8 cellular contexts compared by ENCODE assay signal in genomic region chr1:85307987-85308836, GRCh38. TPM values are rescaled to one million over a fixed set of nuclear protein-coding genes. Genes with fewer than 3 reads are reported as not detected.
DNase-seq lines count a peak whose midpoint lies in the region; ATAC-seq, FAIRE-seq and TF ChIP-seq lines count a peak whose summit lies in the region.

No MANE protein-coding gene starts in this region.

- peaks cover 5% of the 10 kb centered on the region for H3K36me3 Mint-ChIP-seq in Caco-2 (ENCODE audit: insufficient read depth, unreplicated experiment)

- H3K4me3 Mint-ChIP-seq in Caco-2 (ENCODE audit: unreplicated experiment), result peak overlapping the region; percentile 57

- FAIRE-seq in endothelial cell of umbilical vein (lab: Jason Lieb, UNC), result peak; percentile 89

- POLR2A ChIA-PET in Caco-2 (lab: Charles Lee), result interaction anchor here (1.4 kb wide), 1 partner anchor 273 kb away, joined by 3 read pairs; no protein-coding TSS in a partner anchor
- POLR2A ChIA-PET in endothelial cell of umbilical vein (lab: Charles Lee), result interaction anchor here (1.0 to 2.3 kb wide), 7 partner anchors 22 to 273 kb away, joined by 3 to 10 read pairs (median 6); partner anchors contain the start of genes CCN1 and DDAH1

- TF ChIP-seq CTCF in Caco-2 (IDR thresholded peaks at IDR 0.05; ENCODE audit: insufficient read depth in 1 of 2, low read depth in 1 of 2, low read length in 1 of 2, severe bottlenecking in 1 of 2, unreplicated experiment in 1 of 2), result peak; percentile 81 to 89
- peak; percentile 70 for TF ChIP-seq CTCF in HL-60 (IDR thresholded peaks at IDR 0.05; ENCODE audit: insufficient read depth, low read length)
- TF ChIP-seq CTCF in endothelial cell of umbilical vein (IDR thresholded peaks at IDR 0.05; ENCODE audit: extremely low read depth in 1 of 2, insufficient read depth in 1 of 2, low read depth in 1 of 2, low read length in 2 of 2), result peak; percentile 99

- H3K4me1 ChIP-seq in Caco-2, result peaks cover 16% of the 10 kb centered on the region
- H3K4me1 ChIP-seq in endothelial cell of umbilical vein (ENCODE audit: control insufficient read depth, extremely low read depth, insufficient read depth, low read length), result peaks cover 21% of the 10 kb centered on the region

- TF ChIP-seq POLR2A in endothelial cell of umbilical vein (IDR thresholded peaks at IDR 0.05; ENCODE audit: low read depth, low read length), result no peak

- H3K4me2 ChIP-seq in endothelial cell of umbilical vein (ENCODE audit: insufficient read depth, low read length), result peak overlapping the region; percentile 13

- H3K9me3 ChIP-seq in Caco-2, result no peaks in the 10 kb centered on the region
- H3K9me3 ChIP-seq in endothelial cell of umbilical vein (replicated peaks; ENCODE audit: control insufficient read depth, insufficient read depth, low read length), result no peaks in the 10 kb centered on the region

- no peaks in the 10 kb centered on the region for H3K9me3 Mint-ChIP-seq in Caco-2 (ENCODE audit: unreplicated experiment)

- peak overlapping the region; percentile 23 for H2AFZ ChIP-seq in endothelial cell of umbilical vein (ENCODE audit: low read depth, low read length)

- intact Hi-C loops in Caco-2 (cut with micrococcal nuclease; ENCODE audit: unreplicated experiment), result loop anchor here (1.0 to 5.0 kb wide), 10 partner anchors 21 to 710 kb away; partner anchors contain the start of gene ZNHIT6
- intact Hi-C loops in endothelial cell of umbilical vein (cut with micrococcal nuclease), result loop anchor here (1.0 to 10.0 kb wide), 11 partner anchors 21 to 711 kb away; no protein-coding TSS in a partner anchor

- peak; percentile 79 to 87 for DNase-seq in Caco-2
- peak; percentile 3 to 71 for DNase-seq in HL-60 (ENCODE audit: low read depth in 1 of 2, low spot score in 1 of 2)
- peak; percentile 56 to 71 for DNase-seq in NOMO-1 (lab: John Stamatoyannopoulos, UW; ENCODE audit: unreplicated experiment in 2 of 2)
- DNase-seq in activated CD8-positive, alpha-beta memory T cell treated with anti-CD3 and anti-CD28 coated beads, Interleukin-2, amount 50 U/mL, for 4 hours, result peak; percentile 68
- peak; percentile 91 for DNase-seq in endothelial cell of umbilical vein (ENCODE audit: low read depth, low spot score)
- peak; percentile 73 for DNase-seq in middle frontal gyrus (ENCODE audit: extremely low spot score, low spot score)
- DNase-seq in stimulated activated CD8-positive, alpha-beta memory T cell treated with anti-CD3 and anti-CD28 coated beads, Interleukin-7, amount 100 ng/mL, for 1 hour (ENCODE audit: low read depth in 2 of 2), result peak; percentile 35 to 45

- CTCF ChIA-PET in Caco-2 (lab: Charles Lee) (interaction anchor here (0.6 to 1.4 kb wide), 11 partner anchors 13 to 710 kb away, joined by 3 to 11 read pairs (median 3); partner anchors contain the start of gene CCN1), endothelial cell of umbilical vein (lab: Charles Lee) (interaction anchor here (0.6 to 4.1 kb wide), 59 partner anchors 10 to 710 kb away, joined by 3 to 78 read pairs (median 4); partner anchors contain the start of genes BCL10, CCN1 and DDAH1)

- H3K4me3 ChIP-seq in Caco-2 (ENCODE audit: low read depth, low read length) (no peak overlapping the region), HL-60 (replicated peaks; ENCODE audit: insufficient read depth, low read length) (no peak overlapping the region), endothelial cell of umbilical vein (replicated peaks in 1 of 3; ENCODE audit: insufficient read depth in 1 of 3, low read depth in 1 of 3, low read length in 3 of 3) (no peak overlapping the region)

- H3K79me2 ChIP-seq in endothelial cell of umbilical vein (ENCODE audit: control insufficient read depth, insufficient read depth, low read length), result no peaks in the 10 kb centered on the region

- no peaks in the 10 kb centered on the region for H4K20me1 ChIP-seq in endothelial cell of umbilical vein (replicated peaks; ENCODE audit: control insufficient read depth, extremely low read depth, insufficient read depth, low read length)

- peak overlapping the region; percentile 33 for H3K9ac ChIP-seq in endothelial cell of umbilical vein (replicated peaks; ENCODE audit: extremely low read depth, insufficient read depth, low read length)

- H3K4me1 Mint-ChIP-seq in Caco-2 (ENCODE audit: low read depth, unreplicated experiment), result no peaks in the 10 kb centered on the region

- ATAC-seq in GM21360 (IDR thresholded peaks at IDR 0.05; ENCODE audit: unreplicated experiment), result peak; percentile 90

- H3K27ac ChIP-seq in HL-60 (replicated peaks) (no peak overlapping the region), endothelial cell of umbilical vein (ENCODE audit: insufficient read depth, low read depth, low read length) (peak overlapping the region; percentile 44)

- dilution Hi-C loops in endothelial cell of umbilical vein (cut with MboI; ENCODE audit: extremely low pct_ligation_motif_present, low sequenced_read_pairs), result loop anchor here (25.0 kb wide), 1 partner anchor 379 kb away; no protein-coding TSS in a partner anchor

- no peaks in the 10 kb centered on the region for H3K36me3 ChIP-seq in Caco-2 (ENCODE audit: control insufficient read depth, insufficient read depth, low read length)
- H3K36me3 ChIP-seq in endothelial cell of umbilical vein (ENCODE audit: control insufficient read depth in 2 of 2, extremely low read depth in 1 of 2, insufficient read depth in 2 of 2, low read length in 2 of 2), result no peaks in the 10 kb centered on the region

- H3K27ac Mint-ChIP-seq in Caco-2 (ENCODE audit: unreplicated experiment), result no peak overlapping the region

- no peaks in the 10 kb centered on the region for H3K27me3 Mint-ChIP-seq in Caco-2 (ENCODE audit: insufficient read depth, unreplicated experiment)

- H3K27me3 ChIP-seq in Caco-2 (replicated peaks; ENCODE audit: control insufficient read depth, insufficient read depth, low read length) (no peaks in the 10 kb centered on the region), HL-60 (ENCODE audit: insufficient read depth, poor library complexity, severe bottlenecking) (peaks cover 11% of the 10 kb centered on the region), endothelial cell of umbilical vein (ENCODE audit: control insufficient read depth in 2 of 2, insufficient read depth in 2 of 2, low read length in 2 of 2) (no peaks in the 10 kb centered on the region)

- BruUV-seq in Caco-2 (replicated peaks; lab: Mats Ljungman, UMichigan), result no TSS peak
- TSS peak; percentile 64 for BruUV-seq in endothelial cell of umbilical vein (replicated peaks; lab: Mats Ljungman, UMichigan)

- no peaks in the 10 kb centered on the region for H3K9me1 ChIP-seq in endothelial cell of umbilical vein (replicated peaks; ENCODE audit: control insufficient read depth, extremely low read depth, insufficient read depth, low read length)

TF ChIP-seq in endothelial cell of umbilical vein, 7 proteins besides CTCF, POLR2A, EP300 and RAD21:
- peak; percentile 43 for TF ChIP-seq POLR2AphosphoS5 (IDR thresholded peaks at IDR 0.05; ENCODE audit: insufficient read depth, low read depth, low read length)
- no peak for TF ChIP-seq EZH2 (IDR thresholded peaks at IDR 0.05; ENCODE audit: borderline replicate concordance, low read depth, low read length, severe bottlenecking)
- TF ChIP-seq MAX (IDR thresholded peaks at IDR 0.05; ENCODE audit: insufficient read depth, insufficient read length), result no peak
- no peak for TF ChIP-seq GATA2 (IDR thresholded peaks at IDR 0.05; ENCODE audit: insufficient read depth, insufficient read length, low read depth, low read length)
- no peak for TF ChIP-seq MYC (IDR thresholded peaks at IDR 0.05; ENCODE audit: low read depth, low read length)
- TF ChIP-seq JUN (IDR thresholded peaks at IDR 0.05; ENCODE audit: borderline replicate concordance, insufficient read depth, insufficient read length, low read depth), result no peak

RNA-seq across cellular contexts. Expression of gene BCL10, which starts 31.8 kb away (rescaled TPM):
- total RNA-seq in Caco-2 (2022) (18.1 and 18.6 TPM in 2 replicates), endothelial cell of umbilical vein (74.5 and 78.6 TPM in 2 replicates)
- polyA plus RNA-seq in endothelial cell of umbilical vein, result 16.1 and 21.5 TPM in 2 replicates
- polyA plus RNA-seq in endothelial cell of umbilical vein (2011; cell fraction: cytosol; rRNA removed), result 19.8 and 20.6 TPM in 2 replicates
- 20.5 and 20.7 TPM in 2 replicates for polyA plus RNA-seq in endothelial cell of umbilical vein (2011; cell fraction: nucleus; rRNA removed)
- 34.1 and 55.5 TPM in 2 replicates for polyA plus RNA-seq in endothelial cell of umbilical vein (2012)
- 34.3 and 40.4 TPM in 2 replicates for polyA minus RNA-seq in endothelial cell of umbilical vein
- polyA minus RNA-seq in endothelial cell of umbilical vein (2011; cell fraction: cytosol; rRNA and poly(A)+ RNA removed), result 9.3 TPM
- polyA minus RNA-seq in endothelial cell of umbilical vein (2011; cell fraction: nucleus; rRNA and poly(A)+ RNA removed), result 62.3 and 75.3 TPM in 2 replicates

RNA-seq across cellular contexts. Expression of gene C1orf52, which starts 48.8 kb away (rescaled TPM):
- 30.4 and 30.7 TPM in 2 replicates for total RNA-seq in Caco-2 (2022)
- total RNA-seq in endothelial cell of umbilical vein, result 26.7 and 29.1 TPM in 2 replicates
- 22.7 and 23.1 TPM in 2 replicates for polyA plus RNA-seq in endothelial cell of umbilical vein
- polyA plus RNA-seq in endothelial cell of umbilical vein (2011; cell fraction: cytosol; rRNA removed), result 16.6 and 24.4 TPM in 2 replicates
- polyA plus RNA-seq in endothelial cell of umbilical vein (2011; cell fraction: nucleus; rRNA removed), result 36.8 and 37.9 TPM in 2 replicates
- polyA plus RNA-seq in endothelial cell of umbilical vein (2012), result 24.0 and 26.5 TPM in 2 replicates
- polyA minus RNA-seq in endothelial cell of umbilical vein, result 14.5 and 16.4 TPM in 2 replicates
- polyA minus RNA-seq in endothelial cell of umbilical vein (2011; cell fraction: cytosol; rRNA and poly(A)+ RNA removed), result 9.8 TPM
- polyA minus RNA-seq in endothelial cell of umbilical vein (2011; cell fraction: nucleus; rRNA and poly(A)+ RNA removed), result 25.7 and 39.7 TPM in 2 replicates

Comparison
In these comparisons a context has a peak if more than half of its experiments do, and no peak if none do; other contexts are left out.
1. DNase-seq: peak in every context shown above with its lines; median percentile 91 in endothelial cell of umbilical vein; 83 in Caco-2; 73 in middle frontal gyrus; 68 in activated CD8-positive, alpha-beta memory T cell treated with anti-CD3 and anti-CD28 coated beads, Interleukin-2, amount 50 U/mL, for 4 hours; 64 in NOMO-1; 40 in stimulated activated CD8-positive, alpha-beta memory T cell treated with anti-CD3 and anti-CD28 coated beads, Interleukin-7, amount 100 ng/mL, for 1 hour; 37 in HL-60.